Comparison of ENCODE assay signal across 1 cellular context in the genomic region with DNA sequence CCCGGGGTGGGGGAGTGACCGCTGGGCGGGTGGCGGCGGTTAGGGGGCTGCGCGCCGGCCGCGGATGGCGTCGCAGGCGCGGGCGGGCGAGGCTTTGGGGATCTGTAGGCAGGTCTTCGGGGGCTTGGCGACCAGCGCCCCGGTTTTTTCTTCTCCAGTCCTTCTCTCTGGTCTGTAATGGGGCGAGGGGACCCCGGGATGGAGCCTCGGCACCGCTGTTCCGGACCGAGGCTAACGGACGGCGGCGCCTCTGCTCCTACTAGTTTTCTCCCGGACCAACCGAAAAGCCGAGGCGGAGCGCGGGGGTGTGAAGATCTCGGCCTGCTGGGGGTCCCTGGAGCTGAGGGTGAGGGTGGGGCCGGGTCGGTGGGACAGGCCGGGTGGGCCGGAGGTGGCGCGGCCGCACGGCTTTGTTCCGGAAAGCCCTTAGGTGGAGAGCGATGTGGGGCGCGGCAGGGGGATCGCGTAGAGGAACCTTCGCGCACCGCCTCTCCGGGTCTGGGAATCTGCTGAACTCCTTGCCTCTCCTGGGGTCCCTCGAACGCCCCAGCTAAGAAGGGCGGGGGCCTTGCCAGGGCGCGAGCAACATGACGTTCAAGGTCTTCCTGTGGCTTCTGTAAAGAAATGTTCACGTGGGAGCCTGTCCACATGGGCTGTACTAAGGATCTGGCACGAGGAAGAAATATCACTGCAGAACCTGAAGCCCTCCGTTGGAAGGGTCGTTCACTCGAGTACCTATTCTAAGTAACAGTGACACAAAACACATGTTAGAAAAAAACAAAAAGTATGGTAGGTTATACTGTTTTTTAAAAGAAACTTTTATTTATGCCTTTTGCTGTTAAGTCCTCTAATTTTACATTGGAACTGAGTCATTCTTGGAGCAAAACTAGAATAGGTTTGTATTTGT.
TF ChIP-seq lines count a peak whose summit lies in the region.

No MANE protein-coding gene starts in this region.

TF ChIP-seq in SK-N-SH, 30 proteins besides CTCF, POLR2A, EP300 and RAD21 (continued from another document):
- TF ChIP-seq, protein P1, sequence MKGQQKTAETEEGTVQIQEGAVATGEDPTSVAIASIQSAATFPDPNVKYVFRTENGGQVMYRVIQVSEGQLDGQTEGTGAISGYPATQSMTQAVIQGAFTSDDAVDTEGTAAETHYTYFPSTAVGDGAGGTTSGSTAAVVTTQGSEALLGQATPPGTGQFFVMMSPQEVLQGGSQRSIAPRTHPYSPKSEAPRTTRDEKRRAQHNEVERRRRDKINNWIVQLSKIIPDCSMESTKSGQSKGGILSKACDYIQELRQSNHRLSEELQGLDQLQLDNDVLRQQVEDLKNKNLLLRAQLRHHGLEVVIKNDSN (IDR thresholded peaks at IDR 0.05; ENCODE audit: borderline replicate concordance, low read depth) = peak; percentile 64; the same call in 1 of the 2 replicates
- TF ChIP-seq MXI1 (IDR thresholded peaks at IDR 0.05; ENCODE audit: low read depth, low read length) (peak; percentile 97), POLR2AphosphoS5 (IDR thresholded peaks at IDR 0.05; ENCODE audit: low read depth, low read length) (peak; percentile 10; the same call in 1 of the 2 replicates), NFIC (IDR thresholded peaks at IDR 0.05; ENCODE audit: borderline replicate concordance) (no peak), SIN3A (IDR thresholded peaks at IDR 0.05; ENCODE audit: borderline replicate concordance, low read depth, low read length) (peak; percentile 73; the same call in 1 of the 2 replicates)
- TF ChIP-seq, protein P2, sequence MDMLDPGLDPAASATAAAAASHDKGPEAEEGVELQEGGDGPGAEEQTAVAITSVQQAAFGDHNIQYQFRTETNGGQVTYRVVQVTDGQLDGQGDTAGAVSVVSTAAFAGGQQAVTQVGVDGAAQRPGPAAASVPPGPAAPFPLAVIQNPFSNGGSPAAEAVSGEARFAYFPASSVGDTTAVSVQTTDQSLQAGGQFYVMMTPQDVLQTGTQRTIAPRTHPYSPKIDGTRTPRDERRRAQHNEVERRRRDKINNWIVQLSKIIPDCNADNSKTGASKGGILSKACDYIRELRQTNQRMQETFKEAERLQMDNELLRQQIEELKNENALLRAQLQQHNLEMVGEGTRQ (IDR thresholded peaks at IDR 0.05; ENCODE audit: borderline replicate concordance, low read depth, low read length) = peak; percentile 19; the same call in 1 of the 2 replicates
